20 cellular contexts compared by ENCODE assay signal in genomic region chr17:14688134-14688533, GRCh38.
A peak's percentile ranks its signal among the peaks of the same experiment; 100 is the strongest.
DNase-seq lines count a peak whose midpoint lies in the region; ATAC-seq, FAIRE-seq and TF ChIP-seq lines count a peak whose summit lies in the region.
"Had no signal": no experiment of that assay in that cellular context is flagged by ENCODE, and none has a peak within 500 bp of the region (broad histone marks: within the 10 kb centered on the region; RNA-seq: fewer than 3 reads in every experiment).

No MANE protein-coding gene starts in this region.

- H3K36me3 Mint-ChIP-seq in neural progenitor cell = peaks cover 2% of the 10 kb centered on the region
- H3K36me3 Mint-ChIP-seq: CD4-positive, alpha-beta memory T cell; stimulated activated memory B cell treated with anti-CD40 and anti-IgM and Interleukin-4, amounts not matched to agents 10 μg/mL and 1 μg/mL and 100 μg/mL, for 72 hours had no signal

- H3K9me3 Mint-ChIP-seq in neural progenitor cell = peaks cover 34% of the 10 kb centered on the region

- H3K27me3 ChIP-seq in neural progenitor cell = no peaks in the 10 kb centered on the region
- H3K27me3 ChIP-seq: transverse colon had no signal

- H3K9ac ChIP-seq in neural progenitor cell = no peak overlapping the region
- H3K9ac ChIP-seq: KMS-11 had no signal

- no peak overlapping the region for H2AFZ ChIP-seq in neural progenitor cell (replicated peaks)

- H3K79me2 ChIP-seq in neural progenitor cell (ENCODE audit: low read depth) = no peaks in the 10 kb centered on the region

- H3K4me2 ChIP-seq in neural progenitor cell = no peak overlapping the region
- H3K4me2 ChIP-seq: KMS-11 had no signal

- H3K4me3 ChIP-seq in cardiac fibroblast (replicated peaks in 1 of 2; ENCODE audit: low read depth in 2 of 2, low read length in 2 of 2) = no peak overlapping the region
- no peak overlapping the region for H3K4me3 ChIP-seq in neural progenitor cell
- H3K4me3 ChIP-seq: transverse colon had no signal

- no peaks in the 10 kb centered on the region for H3F3A ChIP-seq in neural progenitor cell (ENCODE audit: low read depth)

- H4K20me1 ChIP-seq in neural progenitor cell (ENCODE audit: low read depth) = no peaks in the 10 kb centered on the region

- ATAC-seq in GM21515 (IDR thresholded peaks at IDR 0.05; ENCODE audit: unreplicated experiment) = no peak
- ATAC-seq in stimulated activated naive CD8-positive, alpha-beta T cell treated with anti-CD3 and anti-CD28 coated beads, Interleukin-15, Interleukin-2, amounts not matched to agents 100 U/mL and 50 U/mL, for 24 hours = no peak
- ATAC-seq: activated CD8-positive, alpha-beta T cell treated with anti-CD3 and anti-CD28 coated beads for 36 hours; HCT116; left cardiac atrium; stimulated activated memory B cell treated with anti-CD40 and anti-IgM and Interleukin-4, amounts not matched to agents 10 μg/mL and 1 μg/mL and 100 μg/mL, for 72 hours had no signal

- no peak overlapping the region for H3K4me3 Mint-ChIP-seq in neural progenitor cell
- H3K4me3 Mint-ChIP-seq: activated CD8-positive, alpha-beta T cell treated with anti-CD3 and anti-CD28 coated beads for 36 hours; CD4-positive, alpha-beta memory T cell; stimulated activated memory B cell treated with anti-CD40 and anti-IgM and Interleukin-4, amounts not matched to agents 10 μg/mL and 1 μg/mL and 100 μg/mL, for 72 hours had no signal

- FAIRE-seq in frontal cortex (lab: Jason Lieb, UNC) = no peak
- FAIRE-seq: G401.6, GM12892 had no signal

- no peaks in the 10 kb centered on the region for H3K4me1 Mint-ChIP-seq in neural progenitor cell
- H3K4me1 Mint-ChIP-seq: CD4-positive, alpha-beta memory T cell; stimulated activated memory B cell treated with anti-CD40 and anti-IgM and Interleukin-4, amounts not matched to agents 10 μg/mL and 1 μg/mL and 100 μg/mL, for 72 hours had no signal

- TF ChIP-seq CTCF in cardiac fibroblast (IDR thresholded peaks at IDR 0.05; ENCODE audit: low read depth, low read length) = peak; percentile 17
- TF ChIP-seq CTCF in neural progenitor cell (IDR thresholded peaks at IDR 0.05) = peak; percentile 16

- H3K27me3 Mint-ChIP-seq in neural progenitor cell (ENCODE audit: insufficient read depth, low read depth) = no peaks in the 10 kb centered on the region

- H3K9me3 ChIP-seq in neural progenitor cell (ENCODE audit: low read depth) = peaks cover 8% of the 10 kb centered on the region

- H3K4me1 ChIP-seq in neural progenitor cell = no peaks in the 10 kb centered on the region
- H3K4me1 ChIP-seq: transverse colon had no signal

- H3K36me3 ChIP-seq in neural progenitor cell = peaks cover 4% of the 10 kb centered on the region
- H3K36me3 ChIP-seq: transverse colon had no signal

- no peak overlapping the region for H3K27ac ChIP-seq in neural progenitor cell
- H3K27ac ChIP-seq: KMS-11, transverse colon had no signal

- DNase-seq in DMS53 (lab: John Stamatoyannopoulos, UW) = peak; percentile 4
- DNase-seq in DMS53 treated with DMSO at 0.1 percent for 48 hours (lab: John Stamatoyannopoulos, UW; ENCODE audit: unreplicated experiment) = no peak
- DNase-seq in NAMALWA (ENCODE audit: low spot score) = peak; percentile 9
- DNase-seq in cardiac fibroblast (ENCODE audit: low read depth in 2 of 2) = peak in 1 of 2 donors; percentile 2
- no peak for DNase-seq in neural progenitor cell (ENCODE audit: low spot score)
- DNase-seq in frontal cortex (ENCODE audit: low spot score in 2 of 2) = no peak
- no peak for DNase-seq in stimulated activated naive CD8-positive, alpha-beta T cell treated with anti-CD3 and anti-CD28 coated beads, Interleukin-15, Interleukin-2, amounts not matched to agents 100 U/mL and 50 U/mL, for 24 hours
- DNase-seq: activated CD8-positive, alpha-beta T cell treated with anti-CD3 and anti-CD28 coated beads for 36 hours; CD4-positive, alpha-beta memory T cell; cerebellar nuclear complex; left cardiac atrium; NCI-H1436 treated with DMSO at 0.1 percent for 48 hours; NCI-H226; transverse colon had no signal

- H3K27ac Mint-ChIP-seq in neural progenitor cell = no peak overlapping the region
- H3K27ac Mint-ChIP-seq: activated CD8-positive, alpha-beta T cell treated with anti-CD3 and anti-CD28 coated beads for 36 hours; CD4-positive, alpha-beta memory T cell; stimulated activated memory B cell treated with anti-CD40 and anti-IgM and Interleukin-4, amounts not matched to agents 10 μg/mL and 1 μg/mL and 100 μg/mL, for 72 hours had no signal

Comparison
In these comparisons a context has a peak if more than half of its experiments do, and no peak if none do; other contexts are left out.
1. DNase-seq: peak in DMS53 (single experiment) and NAMALWA (single experiment); none in DMS53 treated with DMSO at 0.1 percent for 48 hours (single experiment), neural progenitor cell (single experiment), frontal cortex (0 of 2) and stimulated activated naive CD8-positive, alpha-beta T cell treated with anti-CD3 and anti-CD28 coated beads, Interleukin-15, Interleukin-2, amounts not matched to agents 100 U/mL and 50 U/mL, for 24 hours (single experiment).